In the genomic region with DNA sequence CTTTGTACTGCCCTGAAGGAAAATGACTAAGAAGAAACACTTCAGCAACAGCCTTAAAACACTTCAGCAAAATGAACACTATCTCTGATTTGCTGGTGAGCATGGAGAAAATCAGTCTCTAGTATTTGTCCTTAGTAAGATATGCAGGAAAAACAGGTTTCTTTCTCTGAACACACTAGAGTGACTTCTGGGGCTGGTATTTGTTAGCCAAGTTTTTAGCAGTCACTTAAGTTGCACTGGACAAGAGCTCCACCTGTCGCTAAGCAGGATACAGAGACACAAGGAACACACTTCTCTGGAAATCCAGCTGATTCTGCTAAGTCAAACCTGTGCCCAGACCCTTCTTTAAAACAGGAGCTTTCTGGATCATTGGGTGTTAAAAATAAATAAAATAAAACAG, we compare ENCODE assay signal across 10 cellular contexts.
DNase-seq lines count a peak whose midpoint lies in the region; ATAC-seq and TF ChIP-seq lines count a peak whose summit lies in the region.
"Had no signal": no experiment of that assay in that cellular context is flagged by ENCODE, and none has a peak within 500 bp of the region (broad histone marks: within the 10 kb centered on the region; RNA-seq: fewer than 3 reads in every experiment).

No MANE protein-coding gene starts in this region.

- no peaks in the 10 kb centered on the region for H3K9me3 ChIP-seq in left lung

- no peaks in the 10 kb centered on the region for H3K9me3 Mint-ChIP-seq in activated T-cell treated with anti-CD3 and anti-CD28 coated beads, Interleukin-2, amount 50 U/mL, for 24 hours
- no peaks in the 10 kb centered on the region for H3K9me3 Mint-ChIP-seq in activated T-cell treated with anti-CD3 and anti-CD28 coated beads, Interleukin-2, amount 50 U/mL, for 4 hours
- no peaks in the 10 kb centered on the region for H3K9me3 Mint-ChIP-seq in type B pancreatic cell
- H3K9me3 Mint-ChIP-seq in stimulated activated naive B cell treated with anti-CD40 and anti-IgM and Interleukin-4, amounts not matched to agents 10 μg/mL and 1 μg/mL and 100 μg/mL, for 72 hours: no peaks in the 10 kb centered on the region

- peaks cover 96% of the 10 kb centered on the region for H3K36me3 Mint-ChIP-seq in activated T-cell treated with anti-CD3 and anti-CD28 coated beads, Interleukin-2, amount 50 U/mL, for 24 hours (ENCODE audit: low read depth)
- H3K36me3 Mint-ChIP-seq in activated T-cell treated with anti-CD3 and anti-CD28 coated beads, Interleukin-2, amount 50 U/mL, for 4 hours (ENCODE audit: insufficient read depth): peaks cover 36% of the 10 kb centered on the region
- peaks cover 16% of the 10 kb centered on the region for H3K36me3 Mint-ChIP-seq in type B pancreatic cell
- peaks cover 32 to 47% of the 10 kb centered on the region in 2 donors for H3K36me3 Mint-ChIP-seq in stimulated activated naive B cell treated with anti-CD40 and anti-IgM and Interleukin-4, amounts not matched to agents 10 μg/mL and 1 μg/mL and 100 μg/mL, for 72 hours

- no peak overlapping the region for H3K4me3 Mint-ChIP-seq in activated T-cell treated with anti-CD3 and anti-CD28 coated beads, Interleukin-2, amount 50 U/mL, for 24 hours
- H3K4me3 Mint-ChIP-seq in activated T-cell treated with anti-CD3 and anti-CD28 coated beads, Interleukin-2, amount 50 U/mL, for 4 hours: no peak overlapping the region
- H3K4me3 Mint-ChIP-seq in type B pancreatic cell: peak overlapping the region; percentile 59
- no peak overlapping the region for H3K4me3 Mint-ChIP-seq in stimulated activated naive B cell treated with anti-CD40 and anti-IgM and Interleukin-4, amounts not matched to agents 10 μg/mL and 1 μg/mL and 100 μg/mL, for 72 hours
- H3K4me3 Mint-ChIP-seq: activated CD8-positive, alpha-beta memory T cell treated with anti-CD3 and anti-CD28 coated beads, Interleukin-2, amount 10 ng/mL, durations not matched to agents 7 days and 5 days had no signal

- peak overlapping the region; percentile 31 for H3K27ac Mint-ChIP-seq in activated T-cell treated with anti-CD3 and anti-CD28 coated beads, Interleukin-2, amount 50 U/mL, for 24 hours
- H3K27ac Mint-ChIP-seq in type B pancreatic cell: peak overlapping the region; percentile 90
- no peak overlapping the region for H3K27ac Mint-ChIP-seq in stimulated activated naive B cell treated with anti-CD40 and anti-IgM and Interleukin-4, amounts not matched to agents 10 μg/mL and 1 μg/mL and 100 μg/mL, for 72 hours
- H3K27ac Mint-ChIP-seq: activated CD8-positive, alpha-beta memory T cell treated with anti-CD3 and anti-CD28 coated beads, Interleukin-2, amount 10 ng/mL, durations not matched to agents 7 days and 5 days had no signal

- H3K36me3 ChIP-seq in left lung: peaks cover 0 to 60% of the 10 kb centered on the region in 2 donors

- peaks cover 27 to 58% of the 10 kb centered on the region in 2 donors for H3K4me1 ChIP-seq in left lung

- H3K27me3 ChIP-seq in left lung: no peaks in the 10 kb centered on the region

- H3K27ac ChIP-seq in caudate nucleus (ENCODE audit: low read depth, low read length) (peak overlapping the region; percentile 14), left lung (peak overlapping the region; percentile 58 to 66)

- DNase-seq in activated T-cell treated with anti-CD3 and anti-CD28 coated beads, Interleukin-2, amount 50 U/mL, for 24 hours: no peak
- no peak for DNase-seq in activated T-cell treated with anti-CD3 and anti-CD28 coated beads, Interleukin-2, amount 50 U/mL, for 4 hours
- DNase-seq in caudate nucleus (lab: John Stamatoyannopoulos, UW) (no peak), left lung (no peak), type B pancreatic cell (ENCODE audit: extremely low spot score, unreplicated experiment) (no peak), occipital lobe (lab: John Stamatoyannopoulos, UW) (no peak)
- no peak for DNase-seq in stimulated activated naive B cell treated with anti-CD40 and anti-IgM and Interleukin-4, amounts not matched to agents 10 μg/mL and 1 μg/mL and 100 μg/mL, for 72 hours
- DNase-seq: activated CD8-positive, alpha-beta memory T cell treated with anti-CD3 and anti-CD28 coated beads, Interleukin-2, amount 10 ng/mL, durations not matched to agents 7 days and 5 days; KG1 had no signal

- no peak overlapping the region for H3K4me3 ChIP-seq in left lung

- intact Hi-C loops in left lung (cut with DNase I): no loop called here

- no peak for ATAC-seq in activated T-cell treated with anti-CD3 and anti-CD28 coated beads, Interleukin-2, amount 50 U/mL, for 4 hours
- ATAC-seq in left lung (peak; percentile 90), GM19467 (IDR thresholded peaks at IDR 0.05; ENCODE audit: unreplicated experiment) (no peak)
- no peak for ATAC-seq in stimulated activated naive B cell treated with anti-CD40 and anti-IgM and Interleukin-4, amounts not matched to agents 10 μg/mL and 1 μg/mL and 100 μg/mL, for 72 hours (replicated peaks)
- ATAC-seq: activated CD8-positive, alpha-beta memory T cell treated with anti-CD3 and anti-CD28 coated beads, Interleukin-2, amount 10 ng/mL, durations not matched to agents 7 days and 5 days had no signal

- peak; percentile 22 to 33 for TF ChIP-seq CTCF in left lung (IDR thresholded peaks at IDR 0.05)
- peak; percentile 51 for TF ChIP-seq CTCF in type B pancreatic cell (conservative IDR thresholded peaks at IDR 0.05)

- peaks cover 4% of the 10 kb centered on the region for H3K4me1 Mint-ChIP-seq in activated T-cell treated with anti-CD3 and anti-CD28 coated beads, Interleukin-2, amount 50 U/mL, for 24 hours (ENCODE audit: low read depth)
- peaks cover 6% of the 10 kb centered on the region for H3K4me1 Mint-ChIP-seq in activated T-cell treated with anti-CD3 and anti-CD28 coated beads, Interleukin-2, amount 50 U/mL, for 4 hours (ENCODE audit: low read depth)
- H3K4me1 Mint-ChIP-seq in type B pancreatic cell (ENCODE audit: unreplicated experiment): peaks cover 8% of the 10 kb centered on the region
- H3K4me1 Mint-ChIP-seq in stimulated activated naive B cell treated with anti-CD40 and anti-IgM and Interleukin-4, amounts not matched to agents 10 μg/mL and 1 μg/mL and 100 μg/mL, for 72 hours: peaks cover 13 to 18% of the 10 kb centered on the region in 2 donors

- H3K27me3 Mint-ChIP-seq in activated T-cell treated with anti-CD3 and anti-CD28 coated beads, Interleukin-2, amount 50 U/mL, for 24 hours: no peaks in the 10 kb centered on the region
- H3K27me3 Mint-ChIP-seq in activated T-cell treated with anti-CD3 and anti-CD28 coated beads, Interleukin-2, amount 50 U/mL, for 4 hours (ENCODE audit: low read depth): no peaks in the 10 kb centered on the region
- H3K27me3 Mint-ChIP-seq in type B pancreatic cell: no peaks in the 10 kb centered on the region
- H3K27me3 Mint-ChIP-seq in stimulated activated naive B cell treated with anti-CD40 and anti-IgM and Interleukin-4, amounts not matched to agents 10 μg/mL and 1 μg/mL and 100 μg/mL, for 72 hours: no peaks in the 10 kb centered on the region
- H3K27me3 Mint-ChIP-seq: activated CD8-positive, alpha-beta memory T cell treated with anti-CD3 and anti-CD28 coated beads, Interleukin-2, amount 10 ng/mL, durations not matched to agents 7 days and 5 days had no signal
